In genomic region chr19:13033244-13033643, GRCh38 we compare ENCODE assay signal across 11 cellular contexts. TPM values are rescaled to one million over a fixed set of nuclear protein-coding genes. Genes with fewer than 3 reads are reported as not detected.
DNase-seq lines count a peak whose midpoint lies in the region; ATAC-seq, FAIRE-seq and TF ChIP-seq lines count a peak whose summit lies in the region.
"Had no signal": no experiment of that assay in that cellular context is flagged by ENCODE, and none has a peak within 500 bp of the region (broad histone marks: within the 10 kb centered on the region; RNA-seq: fewer than 3 reads in every experiment).

No MANE protein-coding gene starts in this region.

- H3K23ac ChIP-seq in IMR-90 (ENCODE audit: low read depth, low read length), result no peak overlapping the region
- H3K23ac ChIP-seq in mesenchymal stem cell (ENCODE audit: low read length in 2 of 2), result no peak overlapping the region

- peak overlapping the region; percentile 21 for H2AK9ac ChIP-seq in IMR-90 (replicated peaks; ENCODE audit: low read depth, low read length, poor library complexity)

- H4K20me1 ChIP-seq in IMR-90 (ENCODE audit: insufficient read depth, low read length), result peaks cover 12% of the 10 kb centered on the region

- H3K4ac ChIP-seq in IMR-90 (ENCODE audit: low read depth, low read length), result peak overlapping the region; percentile 45; the same call in 1 of the 2 replicates
- H3K4ac ChIP-seq in mesenchymal stem cell (ENCODE audit: low read depth in 1 of 2, low read length in 2 of 2), result no peak overlapping the region

- intact Hi-C loops in IMR-90 (cut with micrococcal nuclease), result loop anchor here (5.0 kb wide), 1 partner anchor 46 kb away; no protein-coding TSS in a partner anchor

- no peak for FAIRE-seq in bronchial epithelial cell (lab: Jason Lieb, UNC)

- H3K27me3 ChIP-seq in IMR-90 (ENCODE audit: control insufficient read depth, insufficient read depth, low read length) (no peaks in the 10 kb centered on the region), bronchial epithelial cell (ENCODE audit: control insufficient read depth, insufficient read depth, low read length) (no peaks in the 10 kb centered on the region), mesenchymal stem cell (ENCODE audit: control insufficient read depth in 1 of 2, insufficient read depth in 1 of 2, low read length in 2 of 2) (peaks cover 0 to 23% of the 10 kb centered on the region in 2 experiments)

- no peak overlapping the region for H2BK5ac ChIP-seq in IMR-90 (ENCODE audit: low read depth, low read length, poor library complexity, severe bottlenecking)
- no peak overlapping the region for H2BK5ac ChIP-seq in mesenchymal stem cell (ENCODE audit: low read depth, low read length, poor library complexity, severe bottlenecking)

- H3K79me1 ChIP-seq in IMR-90 (ENCODE audit: low read depth in 1 of 2, low read length in 2 of 2) (peaks cover 55 to 99% of the 10 kb centered on the region in 2 experiments), mesenchymal stem cell (replicated peaks; ENCODE audit: low read length, poor library complexity, severe bottlenecking) (no peaks in the 10 kb centered on the region)

- H3K4me2 ChIP-seq in IMR-90 (ENCODE audit: low read depth, low read length), result no peak overlapping the region
- no peak overlapping the region for H3K4me2 ChIP-seq in mesenchymal stem cell (ENCODE audit: low read length, poor library complexity, severe bottlenecking)

- H4K8ac ChIP-seq in IMR-90 (ENCODE audit: low read depth in 2 of 2, low read length in 2 of 2) (no peak overlapping the region), mesenchymal stem cell (ENCODE audit: low read length) (no peak overlapping the region)

- peak; percentile 43 for TF ChIP-seq RAD21 in IMR-90 (IDR thresholded peaks at IDR 0.05; ENCODE audit: low read length)

- TF ChIP-seq POLR2A in IMR-90 (IDR thresholded peaks at IDR 0.05; ENCODE audit: low read depth, low read length), result no peak

- no peak overlapping the region for H4K5ac ChIP-seq in IMR-90 (ENCODE audit: low read depth, low read length)

- H3K18ac ChIP-seq in IMR-90 (ENCODE audit: low read depth, low read length) (no peak overlapping the region), mesenchymal stem cell (ENCODE audit: low read depth in 1 of 2, low read length in 2 of 2) (no peak overlapping the region)

- in situ Hi-C loops in IMR-90 (cut with MboI; ENCODE audit: low sequenced_read_pairs), result no loop called here

- peak overlapping the region; percentile 57 for H2AK5ac ChIP-seq in IMR-90 (ENCODE audit: low read depth, low read length)
- H2AK5ac ChIP-seq in mesenchymal stem cell (ENCODE audit: low read length, severe bottlenecking), result no peak overlapping the region

- peak overlapping the region; percentile 19; the same call in 1 of the 2 replicates for H4K91ac ChIP-seq in IMR-90 (ENCODE audit: insufficient read depth, low read depth, low read length)
- H4K91ac ChIP-seq in mesenchymal stem cell (ENCODE audit: low read length), result no peak overlapping the region

- H3K4me3 ChIP-seq in IMR-90 (ENCODE audit: insufficient read depth, low read depth, low read length) (no peak overlapping the region), bronchial epithelial cell (ENCODE audit: low read depth, low read length) (no peak overlapping the region), mesenchymal stem cell (ENCODE audit: insufficient read depth in 1 of 2, low read depth in 1 of 2, low read length in 2 of 2) (no peak overlapping the region)

- H3K9me1 ChIP-seq in IMR-90 (ENCODE audit: insufficient read depth, low read length), result peaks cover 38% of the 10 kb centered on the region

- H3K4me1 ChIP-seq in IMR-90 (ENCODE audit: control insufficient read depth, insufficient read depth, low read length) (peaks cover 40% of the 10 kb centered on the region), mesenchymal stem cell (ENCODE audit: control insufficient read depth, insufficient read depth, low read depth, low read length) (peaks cover 22% of the 10 kb centered on the region)

- dilution Hi-C loops in IMR-90 (cut with HindIII; ENCODE audit: low sequenced_read_pairs, unreplicated experiment), result no loop called here

- DNase-seq in IMR-90 (no peak), bronchial epithelial cell (ENCODE audit: low read depth) (no peak), mesenchymal stem cell (no peak), NCI-H1694 (lab: John Stamatoyannopoulos, UW) (no peak), GM10248 (ENCODE audit: extremely low spot score) (no peak), KG1 (lab: John Stamatoyannopoulos, UW) (no peak)
- DNase-seq in stimulated activated CD4-positive, alpha-beta T cell treated with anti-CD3 and anti-CD28 coated beads, Interleukin-12 subunit alpha, Interleukin-12 subunit beta, amount 100 ng/mL, for 4 hours, result no peak
- DNase-seq: CD4-positive, alpha-beta T cell; NCI-H2227 treated with DMSO at 0.1 percent for 48 hours had no signal

- WGBS in IMR-90 (ENCODE audit: extremely low coverage in 2 of 2, insufficient read length in 1 of 2), 2 experiments, result 100% methylated on average over 1 of the region's 1 CpG; no CpG with 5 or more reads in 1 of the 2 experiments
- 88% methylated on average over 1 of the region's 1 CpG for WGBS in mesenchymal stem cell

- 0 out of 2 replicates have a peak overlapping the region, but pooled peaks have one; percentile 23 for H2BK120ac ChIP-seq in IMR-90 (ENCODE audit: low read depth, low read length)
- H2BK120ac ChIP-seq in mesenchymal stem cell (ENCODE audit: low read depth, low read length), result no peak overlapping the region

- TF ChIP-seq CTCF in 22Rv1 (IDR thresholded peaks at IDR 0.05) (no peak), IMR-90 (conservative IDR thresholded peaks at IDR 0.05; ENCODE audit: low read depth, low read length) (peak; percentile 39; the same call in 1 of the 2 replicates), bronchial epithelial cell (IDR thresholded peaks at IDR 0.05; ENCODE audit: insufficient read depth, low read length, severe bottlenecking) (peak; percentile 14), GM10248 (IDR thresholded peaks at IDR 0.05; ENCODE audit: control extremely low read depth, extremely low read depth, low read depth, missing control alignments) (no peak)

- H3K14ac ChIP-seq in IMR-90 (replicated peaks; ENCODE audit: low read depth, low read length) (peak overlapping the region; percentile 59; the same call in 1 of the 2 replicates), mesenchymal stem cell (ENCODE audit: low read length in 2 of 2) (no peak overlapping the region)

- H3K36me3 ChIP-seq in IMR-90 (ENCODE audit: control insufficient read depth, insufficient read depth, low read length) (peaks cover 29% of the 10 kb centered on the region; the same call in 1 of the 2 replicates), bronchial epithelial cell (ENCODE audit: control insufficient read depth, insufficient read depth, low read length) (no peaks in the 10 kb centered on the region), mesenchymal stem cell (ENCODE audit: control insufficient read depth in 1 of 2, insufficient read depth in 2 of 2, low read depth in 1 of 2, low read length in 2 of 2) (peaks cover 0 to 71% of the 10 kb centered on the region in 2 experiments)

- H2BK12ac ChIP-seq in mesenchymal stem cell (ENCODE audit: low read length in 2 of 2), result no peak overlapping the region

- CTCF ChIA-PET in IMR-90 (lab: Yijun Ruan, JAX) (interaction anchor here (0.7 to 1.6 kb wide), 10 partner anchors 10 to 56 kb away, joined by 3 to 17 read pairs (median 4); no protein-coding TSS in a partner anchor), GM10248 (lab: Yijun Ruan, JAX) (interaction anchor here (0.8 to 8.6 kb wide), 23 partner anchors 10 to 219 kb away, joined by 3 to 98 read pairs (median 5); no protein-coding TSS in a partner anchor)

- H3K27ac ChIP-seq in 22Rv1, result peak overlapping the region; percentile 99
- H3K27ac ChIP-seq in IMR-90 (ENCODE audit: insufficient read depth, low read length), result no peak overlapping the region
- no peak overlapping the region for H3K27ac ChIP-seq in mesenchymal stem cell (ENCODE audit: low read length, poor library complexity, severe bottlenecking)

- ATAC-seq in IMR-90 (ENCODE audit: low read depth), result no peak

- H2AFZ ChIP-seq in IMR-90 (replicated peaks; ENCODE audit: low read length, poor library complexity) (no peak overlapping the region), mesenchymal stem cell (ENCODE audit: low read depth, low read length) (no peak overlapping the region)

- H3K56ac ChIP-seq in IMR-90 (ENCODE audit: extremely low read depth, insufficient read depth, low read length), result no peak overlapping the region

- H3K9me3 ChIP-seq in IMR-90 (ENCODE audit: control insufficient read depth, insufficient read depth, low read length), result no peaks in the 10 kb centered on the region
- no peaks in the 10 kb centered on the region for H3K9me3 ChIP-seq in mesenchymal stem cell (ENCODE audit: control insufficient read depth, low read length)

- no TSS peak for BruUV-seq in IMR-90 (replicated peaks; lab: Mats Ljungman, UMichigan)

- POLR2A ChIA-PET in IMR-90 (lab: Charles Lee; ENCODE audit: unreplicated experiment) (interaction anchor here (0.5 kb wide), 1 partner anchor 22 kb away, joined by 11 read pairs; no protein-coding TSS in a partner anchor), GM10248 (lab: Yijun Ruan, JAX) (interaction anchor here (0.6 kb wide), 1 partner anchor 33 kb away, joined by 3 read pairs; no protein-coding TSS in a partner anchor)

- H2BK20ac ChIP-seq in IMR-90 (ENCODE audit: low read depth, low read length), result no peak overlapping the region

- no peak overlapping the region for H3K9ac ChIP-seq in IMR-90 (ENCODE audit: low read depth, low read length)
- H3K9ac ChIP-seq in mesenchymal stem cell (ENCODE audit: low read length), result peak overlapping the region; percentile 99

- H2BK15ac ChIP-seq in IMR-90 (ENCODE audit: low read depth, low read length) (no peak overlapping the region), mesenchymal stem cell (ENCODE audit: low read depth, poor library complexity, severe bottlenecking) (no peak overlapping the region)

TF ChIP-seq in IMR-90, 13 proteins besides CTCF, POLR2A, EP300 and RAD21:
- no peak for TF ChIP-seq FOS (IDR thresholded peaks at IDR 0.05; ENCODE audit: low read depth, low read length)
- TF ChIP-seq MXI1 (IDR thresholded peaks at IDR 0.05; ENCODE audit: borderline replicate concordance, low read depth, low read length), result no peak
- peak; percentile 28; the same call in 1 of the 2 replicates for TF ChIP-seq SMC3 (IDR thresholded peaks at IDR 0.05; ENCODE audit: low read depth, low read length)

RNA-seq across cellular contexts. Expression of gene NFIX, which starts 38.0 kb away (rescaled TPM):
- total RNA-seq in IMR-90 (2012; rRNA removed) (10.0 and 10.2 TPM in 2 replicates), bronchial epithelial cell (5.4 and 5.8 TPM in 2 replicates)
- polyA plus RNA-seq in IMR-90 (2012; rRNA removed), result 46.9 and 47.7 TPM in 2 replicates
- 34.3 and 53.4 TPM in 2 replicates for polyA plus RNA-seq in IMR-90 (2012; cell fraction: cytosol; rRNA removed)
- 34.8 and 48.3 TPM in 2 replicates for polyA plus RNA-seq in IMR-90 (2012; cell fraction: nucleus; rRNA removed; ENCODE audit: low replicate concordance)
- polyA plus RNA-seq in mesenchymal stem cell (2013, experiment 1 of 2), result 4.6 TPM
- 4.6 TPM for polyA plus RNA-seq in mesenchymal stem cell (2013, experiment 2 of 2)
- polyA plus RNA-seq: neural cell had no signal

Comparison
In these comparisons a context has a peak if more than half of its experiments do, and no peak if none do; other contexts are left out.
1. CTCF ChIP-seq: peak in IMR-90 (single experiment) and bronchial epithelial cell (single experiment); none in 22Rv1 (single experiment) and GM10248 (single experiment).